Comparison of ENCODE assay signal across 1 cellular context in genomic region chr20:663315-664090, GRCh38.
TF ChIP-seq lines count a peak whose summit lies in the region.

No MANE protein-coding gene starts in this region.

TF ChIP-seq in endothelial cell of umbilical vein, 7 proteins besides CTCF, POLR2A, EP300 and RAD21:
- TF ChIP-seq MAX (IDR thresholded peaks at IDR 0.05; ENCODE audit: insufficient read depth, insufficient read length) (no peak), EZH2 (IDR thresholded peaks at IDR 0.05; ENCODE audit: borderline replicate concordance, low read depth, low read length, severe bottlenecking) (peak; percentile 74)
